ENCODE assay signal across 12 cellular contexts in genomic region chr3:128438488-128439072, GRCh38. TPM values are rescaled to one million over a fixed set of nuclear protein-coding genes. Genes with fewer than 3 reads are reported as not detected.
DNase-seq lines count a peak whose midpoint lies in the region; ATAC-seq, FAIRE-seq and TF ChIP-seq lines count a peak whose summit lies in the region.
"Had no signal": no experiment of that assay in that cellular context is flagged by ENCODE, and none has a peak within 500 bp of the region (broad histone marks: within the 10 kb centered on the region; RNA-seq: fewer than 3 reads in every experiment).

No MANE protein-coding gene starts in this region.

- H3K27ac ChIP-seq in OCI-LY1 (ENCODE audit: low read depth, low read length, poor library complexity, severe bottlenecking) (no peak overlapping the region), endothelial cell of umbilical vein (ENCODE audit: insufficient read depth, low read depth, low read length) (no peak overlapping the region), transverse colon (no peak overlapping the region), mesendoderm (ENCODE audit: low read depth, low read length) (no peak overlapping the region)

- H3K4me3 ChIP-seq in OCI-LY1 (ENCODE audit: low read depth, low read length, poor library complexity, severe bottlenecking) (no peak overlapping the region), endothelial cell of umbilical vein (replicated peaks in 1 of 3; ENCODE audit: insufficient read depth in 1 of 3, low read depth in 1 of 3, low read length in 3 of 3) (no peak overlapping the region), transverse colon (no peak overlapping the region), mesendoderm (ENCODE audit: low read length) (no peak overlapping the region)

- intact Hi-C loops in Right ventricle myocardium inferior (cut with DNase I) = no loop called here
- intact Hi-C loops in Right ventricle myocardium superior (cut with DNase I) = no loop called here
- intact Hi-C loops in endothelial cell of umbilical vein (cut with micrococcal nuclease) = no loop called here
- intact Hi-C loops in transverse colon (cut with DNase I; ENCODE audit: low total_unique reads) = no loop called here
- intact Hi-C loops in posterior vena cava (cut with DNase I) = no loop called here

- 67% methylated on average over 6 of the region's 6 CpGs; no CpG with 5 or more reads in 1 of the 2 donors for WGBS in transverse colon (ENCODE audit: low coverage in 1 of 2), 2 donors
- WGBS in mesendoderm (ENCODE audit: extremely low coverage, insufficient coverage, low lambda C conversion rate) = no CpG with 5 or more reads among the region's 6 CpGs

- POLR2A ChIA-PET in endothelial cell of umbilical vein (lab: Charles Lee) = no interaction called here

- H3K36me3 ChIP-seq in OCI-LY1 (ENCODE audit: insufficient read depth, low read length) (no peaks in the 10 kb centered on the region), endothelial cell of umbilical vein (ENCODE audit: control insufficient read depth in 2 of 2, extremely low read depth in 1 of 2, insufficient read depth in 2 of 2, low read length in 2 of 2) (no peaks in the 10 kb centered on the region), transverse colon (no peaks in the 10 kb centered on the region), mesendoderm (ENCODE audit: control insufficient read depth, insufficient read depth, low read length) (no peaks in the 10 kb centered on the region)

- no peak for TF ChIP-seq EP300 in transverse colon (IDR thresholded peaks at IDR 0.05; ENCODE audit: low read depth)

- TF ChIP-seq CTCF in OCI-LY1 (IDR thresholded peaks at IDR 0.05; ENCODE audit: low read length) (peak; percentile 83), endothelial cell of umbilical vein (IDR thresholded peaks at IDR 0.05; ENCODE audit: extremely low read depth in 1 of 2, insufficient read depth in 1 of 2, low read depth in 1 of 2, low read length in 2 of 2) (peak; percentile 42 to 62), transverse colon (IDR thresholded peaks at IDR 0.05) (peak in 3 of 5 experiments; percentile 5 to 31 (median 27))

- H3K18ac ChIP-seq in mesendoderm (ENCODE audit: low read length) = no peak overlapping the region

- H3K27me3 ChIP-seq in OCI-LY1 (ENCODE audit: insufficient read depth, low read length) = peaks cover 23% of the 10 kb centered on the region; the same call in 1 of the 2 replicates
- H3K27me3 ChIP-seq in endothelial cell of umbilical vein (ENCODE audit: control insufficient read depth in 2 of 2, insufficient read depth in 2 of 2, low read length in 2 of 2) = peaks cover 10 to 21% of the 10 kb centered on the region in 2 experiments
- peaks cover 31% of the 10 kb centered on the region for H3K27me3 ChIP-seq in transverse colon
- no peaks in the 10 kb centered on the region for H3K27me3 ChIP-seq in mesendoderm (ENCODE audit: insufficient read depth, low read length, poor library complexity)

- H3K9ac ChIP-seq in OCI-LY1 (ENCODE audit: low read length) = no peak overlapping the region
- H3K9ac ChIP-seq in endothelial cell of umbilical vein (replicated peaks; ENCODE audit: extremely low read depth, insufficient read depth, low read length) = no peak overlapping the region
- H3K9ac ChIP-seq in mesendoderm (ENCODE audit: low read length) = no peak overlapping the region

- H3K9me1 ChIP-seq in endothelial cell of umbilical vein (replicated peaks; ENCODE audit: control insufficient read depth, extremely low read depth, insufficient read depth, low read length) = no peaks in the 10 kb centered on the region

- no peak overlapping the region for H2BK120ac ChIP-seq in mesendoderm (ENCODE audit: low read depth, low read length)

- H2AFZ ChIP-seq in OCI-LY1 (ENCODE audit: low read length) (no peak overlapping the region), endothelial cell of umbilical vein (ENCODE audit: low read depth, low read length) (no peak overlapping the region)

- H4K20me1 ChIP-seq in OCI-LY1 (ENCODE audit: insufficient read depth, low read length) (no peaks in the 10 kb centered on the region), endothelial cell of umbilical vein (replicated peaks; ENCODE audit: control insufficient read depth, extremely low read depth, insufficient read depth, low read length) (no peaks in the 10 kb centered on the region)

- H3K79me2 ChIP-seq in OCI-LY1 (ENCODE audit: insufficient read depth, low read length) (no peaks in the 10 kb centered on the region), endothelial cell of umbilical vein (ENCODE audit: control insufficient read depth, insufficient read depth, low read length) (no peaks in the 10 kb centered on the region), mesendoderm (ENCODE audit: control insufficient read depth, insufficient read depth, low read length) (no peaks in the 10 kb centered on the region)

- H3K4me1 ChIP-seq in OCI-LY1 (ENCODE audit: insufficient read depth, low read length, severe bottlenecking) = no peaks in the 10 kb centered on the region
- no peaks in the 10 kb centered on the region for H3K4me1 ChIP-seq in endothelial cell of umbilical vein (ENCODE audit: control insufficient read depth, extremely low read depth, insufficient read depth, low read length)
- H3K4me1 ChIP-seq in transverse colon = no peaks in the 10 kb centered on the region
- H3K4me1 ChIP-seq in mesendoderm (ENCODE audit: control insufficient read depth, low read depth, low read length) = no peaks in the 10 kb centered on the region

- no peak overlapping the region for H2AK5ac ChIP-seq in mesendoderm (ENCODE audit: low read length)

- dilution Hi-C loops in endothelial cell of umbilical vein (cut with MboI; ENCODE audit: extremely low pct_ligation_motif_present, low sequenced_read_pairs) = loop anchor here (25.0 kb wide), 1 partner anchor 149 kb away; no protein-coding TSS in a partner anchor

- H3K9me3 ChIP-seq in OCI-LY1 (ENCODE audit: low read length) (no peaks in the 10 kb centered on the region), endothelial cell of umbilical vein (replicated peaks; ENCODE audit: control insufficient read depth, insufficient read depth, low read length) (no peaks in the 10 kb centered on the region), transverse colon (no peaks in the 10 kb centered on the region)

- in situ Hi-C loops in transverse colon (cut with MboI; ENCODE audit: low pct_ligation_motif_present in 1 of 4, low pct_unique_long_range_greater_than_20kb in 1 of 4, low sequenced_read_pairs in 3 of 4) = no loop called here

- no peaks in the 10 kb centered on the region for H3K79me1 ChIP-seq in mesendoderm (ENCODE audit: low read length)

- H3K4ac ChIP-seq in mesendoderm (ENCODE audit: low read depth, low read length) = no peak overlapping the region

- H3F3A ChIP-seq in OCI-LY1 (ENCODE audit: insufficient read depth, low read length) = no peaks in the 10 kb centered on the region

- no peak overlapping the region for H4K5ac ChIP-seq in mesendoderm (ENCODE audit: low read length)

- H3K9me2 ChIP-seq in OCI-LY1 (ENCODE audit: low read depth, low read length) = no peaks in the 10 kb centered on the region

- TF ChIP-seq POLR2A in endothelial cell of umbilical vein (IDR thresholded peaks at IDR 0.05; ENCODE audit: low read depth, low read length) (no peak), transverse colon (IDR thresholded peaks at IDR 0.05) (no peak)

- H2BK5ac ChIP-seq in mesendoderm (ENCODE audit: low read length) = no peak overlapping the region

- CTCF ChIA-PET in endothelial cell of umbilical vein (lab: Charles Lee) = interaction anchor here (0.7 to 2.6 kb wide), 6 partner anchors 11 to 268 kb away, joined by 3 to 8 read pairs (median 4); no protein-coding TSS in a partner anchor

- no peak overlapping the region for H3K56ac ChIP-seq in mesendoderm (ENCODE audit: low read length)

- no peak overlapping the region for H2BK15ac ChIP-seq in mesendoderm (replicated peaks; ENCODE audit: low read depth)

- FAIRE-seq in endothelial cell of umbilical vein (lab: Jason Lieb, UNC) = peak; percentile 63

- H4K8ac ChIP-seq in mesendoderm (ENCODE audit: low read depth, low read length) = no peak overlapping the region

- ATAC-seq in Right ventricle myocardium inferior = peak; percentile 25
- ATAC-seq in Right ventricle myocardium superior (ENCODE audit: poor library complexity) = no peak

- DNase-seq in Right ventricle myocardium inferior (ENCODE audit: missing footprints) (peak; percentile 9), Right ventricle myocardium superior (no peak), endothelial cell of umbilical vein (ENCODE audit: low read depth, low spot score) (no peak), transverse colon (no peak), posterior vena cava (ENCODE audit: low spot score) (no peak), mesendoderm (no peak), GM03348 (ENCODE audit: low spot score) (no peak)
- DNase-seq: activated CD4-positive, alpha-beta T cell treated with anti-CD3 and anti-CD28 coated beads, Interleukin-2, amount 50 U/mL, for 4 hours; aorta had no signal

- H3K23ac ChIP-seq in mesendoderm (ENCODE audit: low read length) = no peak overlapping the region

- BruUV-seq in endothelial cell of umbilical vein (replicated peaks; lab: Mats Ljungman, UMichigan) = no TSS peak

- H3K4me2 ChIP-seq in OCI-LY1 (ENCODE audit: low read length) (no peak overlapping the region), endothelial cell of umbilical vein (ENCODE audit: insufficient read depth, low read length) (no peak overlapping the region), mesendoderm (ENCODE audit: low read length) (no peak overlapping the region)

RNA-seq across cellular contexts. Expression of gene DNAJB8, which starts 28.1 kb away (rescaled TPM):
- not detected for total RNA-seq in Right ventricle myocardium inferior
- total RNA-seq in Right ventricle myocardium superior = not detected
- not detected in 2 replicates for total RNA-seq in endothelial cell of umbilical vein
- not detected in 2 replicates for polyA plus RNA-seq in endothelial cell of umbilical vein
- polyA plus RNA-seq in endothelial cell of umbilical vein (2011; cell fraction: cytosol; rRNA removed) = not detected in 2 replicates
- polyA plus RNA-seq in endothelial cell of umbilical vein (2011; cell fraction: nucleus; rRNA removed) = not detected in 2 replicates
- not detected in 2 replicates for polyA plus RNA-seq in endothelial cell of umbilical vein (2012)
- polyA minus RNA-seq in endothelial cell of umbilical vein = not detected in 2 replicates
- polyA minus RNA-seq in endothelial cell of umbilical vein (2011; cell fraction: cytosol; rRNA and poly(A)+ RNA removed) = not detected
- not detected in 2 replicates for polyA minus RNA-seq in endothelial cell of umbilical vein (2011; cell fraction: nucleus; rRNA and poly(A)+ RNA removed)
- not detected for total RNA-seq in transverse colon
- total RNA-seq in posterior vena cava = not detected
- polyA plus RNA-seq in mesendoderm (2013, experiment 1 of 2) = not detected
- polyA plus RNA-seq in mesendoderm (2013, experiment 2 of 2) = not detected
- total RNA-seq: aorta, temporal lobe had no signal
- polyA plus RNA-seq: aorta, IgD-negative memory B cell had no signal

RNA-seq across cellular contexts. Expression of gene GATA2, which starts 54.4 kb away (rescaled TPM):
- total RNA-seq in Right ventricle myocardium inferior (9.1 TPM), Right ventricle myocardium superior (8.3 TPM), endothelial cell of umbilical vein (62.2 and 63.9 TPM in 2 replicates), transverse colon (1 to 10 TPM; 1.8 to 8.2 (median 2.9) TPM), posterior vena cava (10 to 100 TPM; 11.6 to 11.9 TPM)
- 28.8 and 35.6 TPM in 2 replicates for polyA plus RNA-seq in endothelial cell of umbilical vein
- 25.9 and 36.8 TPM in 2 replicates for polyA plus RNA-seq in endothelial cell of umbilical vein (2011; cell fraction: cytosol; rRNA removed)
- polyA plus RNA-seq in endothelial cell of umbilical vein (2011; cell fraction: nucleus; rRNA removed) = 30.1 and 31.5 TPM in 2 replicates
- 33.0 and 37.6 TPM in 2 replicates for polyA plus RNA-seq in endothelial cell of umbilical vein (2012)
- polyA minus RNA-seq in endothelial cell of umbilical vein = 17.3 and 17.5 TPM in 2 replicates
- 58.1 TPM for polyA minus RNA-seq in endothelial cell of umbilical vein (2011; cell fraction: cytosol; rRNA and poly(A)+ RNA removed)
- 9.7 and 17.3 TPM in 2 replicates for polyA minus RNA-seq in endothelial cell of umbilical vein (2011; cell fraction: nucleus; rRNA and poly(A)+ RNA removed)
- polyA plus RNA-seq in mesendoderm (2013, experiment 1 of 2) = 0.80 TPM
- 0.69 TPM for polyA plus RNA-seq in mesendoderm (2013, experiment 2 of 2)

Comparison
In these comparisons a context has a peak if more than half of its experiments do, and no peak if none do; other contexts are left out.
1. CTCF ChIP-seq: peak in every context shown above with its lines; median percentile 83 in OCI-LY1; 52 in endothelial cell of umbilical vein; 27 in transverse colon.